Comparison of ENCODE assay signal across 1 cellular context in the genomic region with DNA sequence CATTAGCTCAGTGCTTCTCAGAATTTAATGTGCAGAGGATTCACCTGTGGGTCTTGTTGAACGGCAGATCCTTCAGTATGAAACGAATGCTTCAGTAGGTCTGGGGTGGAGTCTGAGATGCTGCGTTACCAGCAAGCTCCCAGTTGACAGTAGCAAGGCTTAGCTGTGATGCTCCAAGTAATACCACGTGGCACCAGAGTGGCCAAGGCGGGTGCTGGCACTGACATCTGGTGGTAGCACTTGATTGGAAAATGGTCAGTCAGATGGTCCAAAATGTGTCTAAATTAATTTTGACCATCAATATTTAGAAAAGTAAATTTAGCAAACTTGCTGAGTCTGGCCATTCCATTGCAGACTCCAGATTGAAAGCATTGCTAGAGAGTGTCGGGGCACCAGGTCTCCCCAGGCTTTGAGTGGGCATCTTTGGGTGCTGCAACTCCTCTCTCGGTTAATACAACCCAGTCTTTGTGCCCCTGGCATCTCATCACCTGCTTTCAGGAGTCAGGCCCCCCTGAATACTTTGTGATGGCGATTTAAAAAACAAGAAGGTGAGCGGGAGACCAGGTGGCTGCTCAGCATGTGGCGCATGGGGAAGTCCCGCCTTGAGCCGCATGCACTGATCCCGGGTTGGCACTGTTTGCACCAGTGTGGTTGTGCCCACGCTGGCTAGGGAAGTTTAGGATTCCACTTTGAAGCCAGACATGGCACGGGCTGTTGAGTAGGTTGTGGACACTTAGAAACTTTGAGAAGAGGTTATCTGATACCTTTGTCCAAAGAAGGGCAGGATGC.
A peak's percentile ranks its signal among the peaks of the same experiment; 100 is the strongest.
TF ChIP-seq lines count a peak whose summit lies in the region.

No MANE protein-coding gene starts in this region.

TF ChIP-seq in H1, 55 proteins besides CTCF, POLR2A, EP300 and RAD21 (continued from another document):
- TF ChIP-seq, protein P1, sequence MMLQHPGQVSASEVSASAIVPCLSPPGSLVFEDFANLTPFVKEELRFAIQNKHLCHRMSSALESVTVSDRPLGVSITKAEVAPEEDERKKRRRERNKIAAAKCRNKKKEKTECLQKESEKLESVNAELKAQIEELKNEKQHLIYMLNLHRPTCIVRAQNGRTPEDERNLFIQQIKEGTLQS (IDR thresholded peaks at IDR 0.05; ENCODE audit: insufficient read depth, low read depth, low read length) = no peak
- no peak for TF ChIP-seq CEBPB (IDR thresholded peaks at IDR 0.05; ENCODE audit: low read depth, low read length)
- TF ChIP-seq GTF2F1 (IDR thresholded peaks at IDR 0.05; ENCODE audit: borderline replicate concordance, low read depth, low read length) = no peak
- no peak for TF ChIP-seq RBBP5 (IDR thresholded peaks at IDR 0.05; ENCODE audit: borderline replicate concordance, low read depth, low read length)
- no peak for TF ChIP-seq CBX5 (IDR thresholded peaks at IDR 0.05; ENCODE audit: low read depth, low read length)
- TF ChIP-seq JUN (IDR thresholded peaks at IDR 0.05; ENCODE audit: low read depth, low read length) = no peak
- TF ChIP-seq TCF12 (IDR thresholded peaks at IDR 0.05; ENCODE audit: low read depth, low read length) = peak; percentile 73; the same call in 1 of the 2 replicates
- no peak for TF ChIP-seq RNF2 (IDR thresholded peaks at IDR 0.05; ENCODE audit: borderline replicate concordance, low read depth, low read length, missing control alignments, poor library complexity, severe bottlenecking)
- TF ChIP-seq, protein P2, sequence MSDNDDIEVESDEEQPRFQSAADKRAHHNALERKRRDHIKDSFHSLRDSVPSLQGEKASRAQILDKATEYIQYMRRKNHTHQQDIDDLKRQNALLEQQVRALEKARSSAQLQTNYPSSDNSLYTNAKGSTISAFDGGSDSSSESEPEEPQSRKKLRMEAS (IDR thresholded peaks at IDR 0.05) = peak; percentile 58
TF ChIP-seq in H1: peak in this region for 3.
